In the genomic region with DNA sequence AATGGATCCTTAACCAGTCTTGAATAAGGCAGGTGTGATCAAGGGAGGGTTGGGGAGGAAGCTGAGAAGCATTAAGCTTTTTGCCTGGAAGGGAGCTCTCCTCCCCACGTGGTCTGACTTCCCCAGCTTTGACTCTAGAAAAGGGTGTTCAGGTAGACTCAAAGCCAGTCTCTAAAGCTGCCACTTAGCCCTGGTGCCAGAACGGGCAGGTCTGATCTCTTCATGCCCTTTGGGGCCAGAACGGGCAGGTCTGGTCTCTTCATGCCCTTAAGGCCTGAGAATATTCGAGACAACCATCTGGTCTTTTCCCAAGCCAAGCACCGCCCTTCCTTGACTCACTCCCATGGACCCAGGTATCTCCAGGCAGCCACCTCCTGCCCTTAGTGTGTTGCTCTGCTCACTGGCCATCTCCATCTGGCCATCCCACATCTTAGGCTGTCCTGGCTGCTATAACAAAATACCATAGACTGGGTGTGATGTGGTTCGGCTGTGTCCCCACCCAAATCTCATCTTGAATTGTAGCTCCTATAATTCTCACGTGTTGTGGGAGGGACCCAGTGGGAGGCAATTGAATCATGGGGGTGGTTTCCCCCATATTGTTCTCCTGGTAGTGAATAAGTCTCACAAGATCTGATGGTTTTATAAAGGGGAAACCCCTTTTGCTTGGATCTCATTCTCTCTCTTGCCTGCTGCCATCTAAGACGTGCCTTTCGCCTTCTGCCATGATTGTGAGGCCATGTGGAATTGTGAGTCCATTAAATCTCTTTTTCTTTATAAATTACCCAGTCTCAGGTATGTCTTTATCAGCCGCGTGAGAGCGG, we compare ENCODE assay signal across 12 cellular contexts. TPM values are rescaled to one million over a fixed set of nuclear protein-coding genes. Genes with fewer than 3 reads are reported as not detected.
DNase-seq lines count a peak whose midpoint lies in the region; ATAC-seq and TF ChIP-seq lines count a peak whose summit lies in the region.
"Had no signal": no experiment of that assay in that cellular context is flagged by ENCODE, and none has a peak within 500 bp of the region (broad histone marks: within the 10 kb centered on the region; RNA-seq: fewer than 3 reads in every experiment).

No MANE protein-coding gene starts in this region.

- H3K4me3 ChIP-seq in iPS-20b (ENCODE audit: low read length): peak overlapping the region; percentile 62; the same call in 1 of the 2 replicates

- ATAC-seq in natural killer cell (no peak), GM18511 (IDR thresholded peaks at IDR 0.05; ENCODE audit: unreplicated experiment) (no peak)
- ATAC-seq in natural killer cell treated with Interleukin-12 subunit alpha and Interleukin-12 subunit beta and Interleukin-15 and Interleukin-18, amount 100 ng/mL, for 72 hours: no peak
- no peak for ATAC-seq in activated T-cell treated with anti-CD3 and anti-CD28 coated beads, Interleukin-2, amount 50 U/mL, for 72 hours (replicated peaks in 1 of 2)

- peaks cover 73% of the 10 kb centered on the region for H3K27me3 ChIP-seq in iPS-20b (ENCODE audit: insufficient read depth, low read length)

- TF ChIP-seq CTCF in natural killer cell (IDR thresholded peaks at IDR 0.05) (no peak), type B pancreatic cell (conservative IDR thresholded peaks at IDR 0.05) (no peak)

- H3K9me3 Mint-ChIP-seq in natural killer cell: no peaks in the 10 kb centered on the region
- H3K9me3 Mint-ChIP-seq in natural killer cell treated with Interleukin-12 subunit alpha and Interleukin-12 subunit beta and Interleukin-15 and Interleukin-18, amount 100 ng/mL, for 72 hours: no peaks in the 10 kb centered on the region
- peaks cover 2 to 3% of the 10 kb centered on the region in 2 donors for H3K9me3 Mint-ChIP-seq in activated T-cell treated with anti-CD3 and anti-CD28 coated beads, Interleukin-2, amount 50 U/mL, for 72 hours
- no peaks in the 10 kb centered on the region for H3K9me3 Mint-ChIP-seq in type B pancreatic cell

- H3K27ac ChIP-seq in iPS-20b (ENCODE audit: low read length) (no peak overlapping the region), caudate nucleus (ENCODE audit: low read depth, low read length) (no peak overlapping the region)
- H3K27ac ChIP-seq: RWPE1 had no signal

- H3K9me3 ChIP-seq in iPS-20b (ENCODE audit: insufficient read depth, low read depth, low read length): no peaks in the 10 kb centered on the region

- no peak overlapping the region for H3K27ac Mint-ChIP-seq in natural killer cell
- no peak overlapping the region for H3K27ac Mint-ChIP-seq in natural killer cell treated with Interleukin-12 subunit alpha and Interleukin-12 subunit beta and Interleukin-15 and Interleukin-18, amount 100 ng/mL, for 72 hours
- H3K27ac Mint-ChIP-seq in activated T-cell treated with anti-CD3 and anti-CD28 coated beads, Interleukin-2, amount 50 U/mL, for 72 hours: no peak overlapping the region
- H3K27ac Mint-ChIP-seq in type B pancreatic cell: peak overlapping the region; percentile 66

- no peaks in the 10 kb centered on the region for H3K36me3 ChIP-seq in iPS-20b (ENCODE audit: insufficient read depth, low read depth, low read length)

- H3K4me1 Mint-ChIP-seq in natural killer cell: peaks cover 0 to 9% of the 10 kb centered on the region in 2 donors
- H3K4me1 Mint-ChIP-seq in natural killer cell treated with Interleukin-12 subunit alpha and Interleukin-12 subunit beta and Interleukin-15 and Interleukin-18, amount 100 ng/mL, for 72 hours (ENCODE audit: low read depth in 2 of 2): peaks cover 5 to 6% of the 10 kb centered on the region in 2 donors
- peaks cover 19% of the 10 kb centered on the region for H3K4me1 Mint-ChIP-seq in activated T-cell treated with anti-CD3 and anti-CD28 coated beads, Interleukin-2, amount 50 U/mL, for 72 hours (ENCODE audit: low read depth)
- H3K4me1 Mint-ChIP-seq in type B pancreatic cell (ENCODE audit: unreplicated experiment): peaks cover 12% of the 10 kb centered on the region

- no peak for DNase-seq in natural killer cell
- DNase-seq in natural killer cell treated with Interleukin-12 subunit alpha and Interleukin-12 subunit beta and Interleukin-15 and Interleukin-18, amount 100 ng/mL, for 72 hours (ENCODE audit: low spot score): no peak
- DNase-seq in activated T-cell treated with anti-CD3 and anti-CD28 coated beads, Interleukin-2, amount 50 U/mL, for 72 hours: no peak
- DNase-seq in type B pancreatic cell (ENCODE audit: extremely low spot score, unreplicated experiment): no peak
- no peak for DNase-seq in posterior cingulate gyrus
- no peak for DNase-seq in caudate nucleus (lab: John Stamatoyannopoulos, UW)
- DNase-seq: islet precursor cell; NCI-H524 treated with DMSO at 0.1 percent for 48 hours; stimulated activated naive CD4-positive, alpha-beta T cell treated with Interleukin-2 at 50 U/mL for 16 hours had no signal

- H3K36me3 Mint-ChIP-seq in natural killer cell: no peaks in the 10 kb centered on the region
- H3K36me3 Mint-ChIP-seq in natural killer cell treated with Interleukin-12 subunit alpha and Interleukin-12 subunit beta and Interleukin-15 and Interleukin-18, amount 100 ng/mL, for 72 hours: no peaks in the 10 kb centered on the region
- H3K36me3 Mint-ChIP-seq in activated T-cell treated with anti-CD3 and anti-CD28 coated beads, Interleukin-2, amount 50 U/mL, for 72 hours (ENCODE audit: insufficient read depth in 2 of 2): peaks cover 0 to 4% of the 10 kb centered on the region in 2 donors
- H3K36me3 Mint-ChIP-seq in type B pancreatic cell: peaks cover 11% of the 10 kb centered on the region

- H3K4me1 ChIP-seq in iPS-20b (ENCODE audit: insufficient read depth, low read length): peaks cover 10% of the 10 kb centered on the region

- H3K4me3 Mint-ChIP-seq in natural killer cell: peak overlapping the region; percentile 70
- H3K4me3 Mint-ChIP-seq in natural killer cell treated with Interleukin-12 subunit alpha and Interleukin-12 subunit beta and Interleukin-15 and Interleukin-18, amount 100 ng/mL, for 72 hours: no peak overlapping the region
- H3K4me3 Mint-ChIP-seq in activated T-cell treated with anti-CD3 and anti-CD28 coated beads, Interleukin-2, amount 50 U/mL, for 72 hours: peak overlapping the region; percentile 57 to 62
- H3K4me3 Mint-ChIP-seq in type B pancreatic cell: peak overlapping the region; percentile 87

- no peak overlapping the region for H3K9ac ChIP-seq in iPS-20b (ENCODE audit: low read depth, low read length)

- intact Hi-C loops in natural killer cell (cut with micrococcal nuclease): no loop called here
- intact Hi-C loops in posterior cingulate gyrus (cut with DNase I): no loop called here

- H3K27me3 Mint-ChIP-seq in natural killer cell (ENCODE audit: low read depth in 2 of 2) (peaks cover 44 to 47% of the 10 kb centered on the region in 2 donors), type B pancreatic cell (peaks cover 73% of the 10 kb centered on the region)
- H3K27me3 Mint-ChIP-seq in natural killer cell treated with Interleukin-12 subunit alpha and Interleukin-12 subunit beta and Interleukin-15 and Interleukin-18, amount 100 ng/mL, for 72 hours: peaks cover 43 to 47% of the 10 kb centered on the region in 2 donors
- H3K27me3 Mint-ChIP-seq in activated T-cell treated with anti-CD3 and anti-CD28 coated beads, Interleukin-2, amount 50 U/mL, for 72 hours (ENCODE audit: low read depth): peaks cover 68% of the 10 kb centered on the region

RNA-seq across cellular contexts. Expression of a gene that starts 59.4 kb away (rescaled TPM):
- total RNA-seq in natural killer cell (1 to 10 TPM in 1 of 3 donors, under 1 TPM in 2; 0.47 to 1.0 (median 0.98) TPM), type B pancreatic cell (ENCODE audit: low replicate concordance) (7.1 and 28.9 TPM in 2 replicates)
- 1 to 10 TPM; 1.5 TPM for total RNA-seq in natural killer cell treated with Interleukin-12 subunit alpha and Interleukin-12 subunit beta and Interleukin-15 and Interleukin-18, amount 100 ng/mL, for 72 hours
- total RNA-seq in activated T-cell treated with anti-CD3 and anti-CD28 coated beads, Interleukin-2, amount 50 U/mL, for 72 hours: 1 to 10 TPM; 4.0 to 4.1 TPM
